In the genomic region with DNA sequence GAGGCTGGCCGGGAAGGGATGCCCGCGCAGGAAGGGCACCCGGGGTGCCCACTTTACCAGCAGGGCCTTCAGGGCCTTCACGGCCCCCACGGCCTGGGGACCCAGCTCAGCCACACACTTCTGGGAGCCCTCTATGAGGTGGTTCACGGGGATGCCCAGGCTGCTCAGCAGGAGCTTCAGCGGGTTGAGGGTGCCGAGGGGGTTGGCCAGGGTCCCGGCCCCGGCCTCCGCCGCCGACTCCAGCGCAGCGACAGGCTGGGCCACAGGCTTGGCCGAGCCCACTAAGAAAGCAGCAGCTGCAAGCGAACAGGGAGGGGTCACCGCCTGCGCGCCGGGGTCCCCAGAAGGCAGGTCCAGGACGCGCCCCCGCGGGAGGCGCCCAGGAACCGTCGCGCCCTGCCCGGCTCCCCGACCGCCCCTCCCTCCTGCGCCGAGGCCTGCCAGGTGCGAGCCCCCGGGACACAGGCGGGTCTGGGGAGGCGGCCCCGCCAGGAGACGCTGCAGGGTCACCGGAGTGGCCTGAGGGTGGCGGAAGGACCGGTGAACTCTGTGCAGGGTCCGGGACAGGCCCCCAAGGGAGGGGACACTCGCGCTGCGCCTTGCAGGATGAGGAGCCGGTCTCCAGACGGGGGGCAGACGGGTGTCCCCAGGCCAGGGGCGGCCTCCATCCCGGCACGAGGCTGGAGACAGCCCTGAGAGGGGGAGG, we compare ENCODE assay signal across 14 cellular contexts. TPM values are rescaled to one million over a fixed set of nuclear protein-coding genes. Genes with fewer than 3 reads are reported as not detected.
DNase-seq lines count a peak whose midpoint lies in the region; ATAC-seq and TF ChIP-seq lines count a peak whose summit lies in the region.
"Had no signal": no experiment of that assay in that cellular context is flagged by ENCODE, and none has a peak within 500 bp of the region (broad histone marks: within the 10 kb centered on the region; RNA-seq: fewer than 3 reads in every experiment).

No MANE protein-coding gene starts in this region.

- TF ChIP-seq CTCF in retinal pigment epithelial cell (conservative IDR thresholded peaks at IDR 0.05; ENCODE audit: low read depth, low read length), result no peak

- H3K9me3 ChIP-seq in MG63, result peaks cover 3% of the 10 kb centered on the region; the same call in 1 of the 2 replicates
- H3K9me3 ChIP-seq in iPS-15b (ENCODE audit: control insufficient read depth, insufficient read depth, low read length), result no peaks in the 10 kb centered on the region

- H3K4me1 ChIP-seq in iPS-15b (ENCODE audit: control insufficient read depth, insufficient read depth, low read length), result no peaks in the 10 kb centered on the region

- H3K4me3 ChIP-seq in MG63 (peak overlapping the region; percentile 15; the same call in 1 of the 2 replicates), iPS-15b (ENCODE audit: low read depth, low read length) (peak overlapping the region; percentile 50), retinal pigment epithelial cell (ENCODE audit: low read length) (peak overlapping the region; percentile 15)

- H3K36me3 ChIP-seq in MG63, result no peaks in the 10 kb centered on the region
- H3K36me3 ChIP-seq in iPS-15b (ENCODE audit: control insufficient read depth, insufficient read depth, low read length), result no peaks in the 10 kb centered on the region

- intact Hi-C loops in left colon (cut with DNase I, micrococcal nuclease), result no loop called here

- H3K9ac ChIP-seq in iPS-15b (ENCODE audit: low read depth, low read length), result peak overlapping the region; percentile 12

- peaks cover 37% of the 10 kb centered on the region for H3K27me3 ChIP-seq in MG63
- peaks cover 43% of the 10 kb centered on the region for H3K27me3 ChIP-seq in iPS-15b (ENCODE audit: control insufficient read depth, insufficient read depth, low read length)

- ATAC-seq in left colon, result no peak
- ATAC-seq: activated CD4-positive, CD25-positive, alpha-beta regulatory T cell treated with anti-CD3 and anti-CD28 coated beads, Interleukin-2, amount 50 U/mL, for 24 hours; HCT116 had no signal

- DNase-seq in GM03348 (ENCODE audit: low spot score) (peak; percentile 11), MG63 (no peak), retinal pigment epithelial cell (ENCODE audit: low read depth) (no peak), mesenteric fat pad (ENCODE audit: low spot score) (no peak), HuH-7.5 (ENCODE audit: low spot score) (no peak), left colon (no peak), NCI-H524 (lab: John Stamatoyannopoulos, UW) (no peak)
- DNase-seq: DMS 273 treated with DMSO at 0.1 percent for 48 hours; erythroblast; NCI-H187 treated with DMSO at 0.1 percent for 48 hours; stimulated activated CD4-positive, alpha-beta T cell treated with anti-CD3 and anti-CD28 coated beads, Interleukin-4, amount 100 ng/mL, for 4 hours had no signal

RNA-seq across cellular contexts. Expression of gene SCGB3A1, which starts 0.6 kb away (rescaled TPM):
- total RNA-seq in MG63 (2014; rRNA removed; shearing (Covaris generic); ENCODE audit: low replicate concordance), result not detected in 2 replicates
- total RNA-seq in mesenteric fat pad, result 0.71 TPM
- total RNA-seq in left colon, result not detected

RNA-seq across cellular contexts. Expression of gene FLT4, which starts 58.7 kb away (rescaled TPM):
- total RNA-seq in MG63 (2014; rRNA removed; shearing (Covaris generic); ENCODE audit: low replicate concordance), result 0.10 and 1.3 TPM in 2 replicates
- total RNA-seq in mesenteric fat pad (26.8 TPM), left colon (1 to 10 TPM; 3.8 to 4.7 TPM)
